Comparison of ENCODE assay signal across 10 cellular contexts in the genomic region with DNA sequence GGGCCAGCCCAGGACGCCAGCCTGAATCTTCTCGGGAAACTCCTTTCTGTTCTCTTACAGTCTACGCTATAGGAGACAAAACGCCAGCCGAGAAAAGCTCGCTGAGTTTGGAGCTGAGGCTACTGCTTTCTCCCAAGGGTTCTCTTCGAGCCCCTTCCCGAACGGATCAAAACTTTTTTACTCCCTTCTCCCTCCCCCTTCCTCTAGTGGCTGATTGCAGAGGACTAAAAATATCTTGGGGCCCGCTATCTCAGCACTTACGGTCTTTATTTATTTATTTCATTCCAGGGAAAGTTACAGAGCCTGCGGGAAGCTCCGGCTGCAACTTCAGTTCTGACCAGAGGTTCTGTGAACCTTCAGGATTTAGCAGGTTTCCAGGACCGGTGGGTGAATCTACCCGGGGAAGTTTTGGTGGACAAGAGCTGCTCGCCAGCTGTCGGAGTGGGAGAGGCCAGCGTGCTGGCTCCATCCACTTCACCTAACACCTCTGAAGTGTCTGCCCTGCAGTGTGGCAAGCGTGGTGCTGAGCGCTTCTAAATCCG. TPM values are rescaled to one million over a fixed set of nuclear protein-coding genes. Genes with fewer than 3 reads are reported as not detected.
DNase-seq lines count a peak whose midpoint lies in the region; ATAC-seq and TF ChIP-seq lines count a peak whose summit lies in the region.
"Had no signal": no experiment of that assay in that cellular context is flagged by ENCODE, and none has a peak within 500 bp of the region (broad histone marks: within the 10 kb centered on the region; RNA-seq: fewer than 3 reads in every experiment).

No MANE protein-coding gene starts in this region.

- peaks cover 16% of the 10 kb centered on the region for H3K4me1 ChIP-seq in BE2C

- no peaks in the 10 kb centered on the region for H3K9me3 Mint-ChIP-seq in nephron progenitor cell
- peaks cover 0 to 3% (median 0%) of the 10 kb centered on the region in 3 donors for H3K9me3 Mint-ChIP-seq in T-cell

- H3K27me3 ChIP-seq in BE2C: no peaks in the 10 kb centered on the region

- no peaks in the 10 kb centered on the region for H3K36me3 ChIP-seq in BE2C

- no peaks in the 10 kb centered on the region for H3K27me3 Mint-ChIP-seq in nephron progenitor cell (ENCODE audit: low read depth, poor library complexity)
- H3K27me3 Mint-ChIP-seq in T-cell: peaks cover 15 to 17% of the 10 kb centered on the region in 2 donors

- H3K27ac Mint-ChIP-seq in nephron progenitor cell (peak overlapping the region; percentile 98), T-cell (no peak overlapping the region)
- H3K27ac Mint-ChIP-seq: naive B cell had no signal

- H3K4me3 ChIP-seq in BE2C (ENCODE audit: low read depth, low read length) (peak overlapping the region; percentile 76), fibroblast of mammary gland (ENCODE audit: control insufficient read depth, low read depth, low read length) (peak overlapping the region; percentile 69)

- H3K36me3 Mint-ChIP-seq in nephron progenitor cell (ENCODE audit: low read depth): peaks cover 1% of the 10 kb centered on the region
- H3K36me3 Mint-ChIP-seq in T-cell: no peaks in the 10 kb centered on the region
- H3K36me3 Mint-ChIP-seq: naive B cell had no signal

- H3K4me1 Mint-ChIP-seq in nephron progenitor cell (peaks cover 80% of the 10 kb centered on the region), T-cell (no peaks in the 10 kb centered on the region)
- H3K4me1 Mint-ChIP-seq: naive B cell had no signal

- DNase-seq in BE2C (peak; percentile 43), NCI-H510A treated with DMSO at 0.1 percent for 48 hours (lab: John Stamatoyannopoulos, UW) (peak; percentile 14), fibroblast of mammary gland (ENCODE audit: low read depth) (peak; percentile 66), nephron progenitor cell (peak; percentile 29), T-cell (no peak), NCI-H2029 treated with DMSO at 0.1 percent for 48 hours (lab: John Stamatoyannopoulos, UW) (no peak)
- DNase-seq: naive B cell had no signal

- H3K9me3 ChIP-seq in BE2C: no peaks in the 10 kb centered on the region

- peak overlapping the region; percentile 89 for H3K4me3 Mint-ChIP-seq in nephron progenitor cell
- no peak overlapping the region for H3K4me3 Mint-ChIP-seq in T-cell
- H3K4me3 Mint-ChIP-seq: naive B cell had no signal

- POLR2A ChIA-PET in T-cell (lab: Charles Lee): no interaction called here

- no peak for ATAC-seq in T-cell (replicated peaks in 1 of 4)
- ATAC-seq in GM21528 (IDR thresholded peaks at IDR 0.05; ENCODE audit: low FRiP score, unreplicated experiment): no peak
- ATAC-seq in GM21447 (IDR thresholded peaks at IDR 0.05; ENCODE audit: unreplicated experiment): no peak
- ATAC-seq: Panc1 had no signal

- TF ChIP-seq CTCF in BE2C (IDR thresholded peaks at IDR 0.05; ENCODE audit: low read depth, low read length) (no peak), fibroblast of mammary gland (conservative IDR thresholded peaks at IDR 0.05; ENCODE audit: control insufficient read depth, insufficient read depth, low read depth, low read length) (no peak), nephron progenitor cell (IDR thresholded peaks at IDR 0.05) (no peak)

- CTCF ChIA-PET in T-cell (lab: Charles Lee): no interaction called here

RNA-seq across cellular contexts. Expression of a gene that starts 0.5 kb away (rescaled TPM):
- 13.2 TPM for polyA plus RNA-seq in BE2C (2012; ENCODE audit: insufficient read depth, insufficient read length, low read depth)
- under 1 TPM in 3 of 5 donors, not detected in 2; 0.16 to 0.73 (median 0.18) TPM for total RNA-seq in T-cell

Comparison
In these comparisons a context has a peak if more than half of its experiments do, and no peak if none do; other contexts are left out.
1. DNase-seq: peak in BE2C (single experiment), NCI-H510A treated with DMSO at 0.1 percent for 48 hours (single experiment), fibroblast of mammary gland (single experiment) and nephron progenitor cell (single experiment); none in T-cell (0 of 34) and NCI-H2029 treated with DMSO at 0.1 percent for 48 hours (single experiment).